In genomic region chr11:120932305-120932905, GRCh38 we compare ENCODE assay signal across 15 cellular contexts.
DNase-seq lines count a peak whose midpoint lies in the region; ATAC-seq and TF ChIP-seq lines count a peak whose summit lies in the region.
"Had no signal": no experiment of that assay in that cellular context is flagged by ENCODE, and none has a peak within 500 bp of the region (broad histone marks: within the 10 kb centered on the region; RNA-seq: fewer than 3 reads in every experiment).

No MANE protein-coding gene starts in this region.

- peak overlapping the region; percentile 70 for H3K27ac Mint-ChIP-seq in central memory CD8-positive, alpha-beta T cell (ENCODE audit: low read depth)
- H3K27ac Mint-ChIP-seq: CD4-positive, CD25-positive, alpha-beta regulatory T cell had no signal

- H3K4me1 Mint-ChIP-seq in central memory CD8-positive, alpha-beta T cell = peaks cover 5% of the 10 kb centered on the region
- H3K4me1 Mint-ChIP-seq: CD4-positive, CD25-positive, alpha-beta regulatory T cell had no signal

- no peak overlapping the region for H2BK120ac ChIP-seq in mesendoderm (ENCODE audit: low read depth, low read length)

- H3K18ac ChIP-seq in mesendoderm (ENCODE audit: low read length) = no peak overlapping the region

- H3K36me3 ChIP-seq in BE2C (no peaks in the 10 kb centered on the region), mesendoderm (ENCODE audit: control insufficient read depth, insufficient read depth, low read length) (no peaks in the 10 kb centered on the region)
- H3K36me3 ChIP-seq: BLaER1 treated with 17β-estradiol and CSF1 and Interleukin-3, amounts not matched to agents 10 nM and 100 nM had no signal

- H3K36me3 Mint-ChIP-seq in central memory CD8-positive, alpha-beta T cell (ENCODE audit: insufficient read depth) = peaks cover 4% of the 10 kb centered on the region
- H3K36me3 Mint-ChIP-seq: CD4-positive, CD25-positive, alpha-beta regulatory T cell had no signal

- no peak overlapping the region for H3K4ac ChIP-seq in mesendoderm (ENCODE audit: low read depth, low read length)

- H3K4me2 ChIP-seq in mesendoderm (ENCODE audit: low read length) = no peak overlapping the region
- H3K4me2 ChIP-seq: A549; BLaER1 treated with 17β-estradiol and CSF1 and Interleukin-3, amounts not matched to agents 10 nM and 100 nM had no signal

- H3K4me3 Mint-ChIP-seq in central memory CD8-positive, alpha-beta T cell = no peak overlapping the region
- H3K4me3 Mint-ChIP-seq: H9 had no signal

- no CpG with 5 or more reads among the region's 5 CpGs for WGBS in mesendoderm (ENCODE audit: extremely low coverage, insufficient coverage, low lambda C conversion rate)

- no peak overlapping the region for H2AK5ac ChIP-seq in mesendoderm (ENCODE audit: low read length)

- no peak overlapping the region for H3K56ac ChIP-seq in mesendoderm (ENCODE audit: low read length)

- H3K4me3 ChIP-seq in BE2C (ENCODE audit: low read depth, low read length) (no peak overlapping the region), mesendoderm (ENCODE audit: low read length) (no peak overlapping the region)
- H3K4me3 ChIP-seq: A549; BLaER1 treated with 17β-estradiol and CSF1 and Interleukin-3, amounts not matched to agents 10 nM and 100 nM; GM12878 had no signal

- TF ChIP-seq CTCF in BE2C (IDR thresholded peaks at IDR 0.05; ENCODE audit: low read depth, low read length) = no peak

- DNase-seq in BE2C (peak; percentile 65), ELF-1 (ENCODE audit: low read depth, low spot score) (peak; percentile 45), mesendoderm (peak; percentile 66), Ammon's horn (ENCODE audit: low spot score) (no peak), hepatic stellate cell (ENCODE audit: low spot score) (no peak)
- DNase-seq in central memory CD8-positive, alpha-beta T cell (ENCODE audit: low spot score in 2 of 2) = no peak
- no peak for DNase-seq in NK-92 treated with Interleukin-12 subunit alpha and Interleukin-12 subunit beta, amount 100 ng/mL, for 24 hours (lab: John Stamatoyannopoulos, UW)
- DNase-seq: CD4-positive, CD25-positive, alpha-beta regulatory T cell; GOT3; H9; IMR-90 had no signal

- H2BK15ac ChIP-seq in mesendoderm (replicated peaks; ENCODE audit: low read depth) = no peak overlapping the region

- H4K5ac ChIP-seq in mesendoderm (ENCODE audit: low read length) = no peak overlapping the region

- H3K27me3 Mint-ChIP-seq in central memory CD8-positive, alpha-beta T cell = peaks cover 37% of the 10 kb centered on the region

- H3K27me3 ChIP-seq in BE2C (no peaks in the 10 kb centered on the region), mesendoderm (ENCODE audit: insufficient read depth, low read length, poor library complexity) (no peaks in the 10 kb centered on the region)
- H3K27me3 ChIP-seq: BLaER1 treated with 17β-estradiol and CSF1 and Interleukin-3, amounts not matched to agents 10 nM and 100 nM had no signal

- H3K9me3 Mint-ChIP-seq in central memory CD8-positive, alpha-beta T cell = no peaks in the 10 kb centered on the region
- H3K9me3 Mint-ChIP-seq: CD4-positive, CD25-positive, alpha-beta regulatory T cell; H9 had no signal

- H2BK5ac ChIP-seq in mesendoderm (ENCODE audit: low read length) = no peak overlapping the region

- 0 out of 2 replicates have a peak, but pooled peaks cover 4% of the 10 kb centered on the region for H3K4me1 ChIP-seq in BE2C
- peaks cover 3% of the 10 kb centered on the region for H3K4me1 ChIP-seq in mesendoderm (ENCODE audit: control insufficient read depth, low read depth, low read length)
- H3K4me1 ChIP-seq: A549; BLaER1 treated with 17β-estradiol and CSF1 and Interleukin-3, amounts not matched to agents 10 nM and 100 nM had no signal

- no peaks in the 10 kb centered on the region for H3K79me1 ChIP-seq in mesendoderm (ENCODE audit: low read length)

- H3K23ac ChIP-seq in mesendoderm (ENCODE audit: low read length) = no peak overlapping the region

- H3K9me3 ChIP-seq in BE2C = no peaks in the 10 kb centered on the region
- H3K9me3 ChIP-seq: A549; BLaER1 treated with 17β-estradiol and CSF1 and Interleukin-3, amounts not matched to agents 10 nM and 100 nM had no signal

- H3K27ac ChIP-seq in mesendoderm (ENCODE audit: low read depth, low read length) = no peak overlapping the region
- H3K27ac ChIP-seq: A549; BLaER1 treated with 17β-estradiol and CSF1 and Interleukin-3, amounts not matched to agents 10 nM and 100 nM had no signal

- H4K8ac ChIP-seq in mesendoderm (ENCODE audit: low read depth, low read length) = no peak overlapping the region

- ATAC-seq in central memory CD8-positive, alpha-beta T cell (replicated peaks; ENCODE audit: extremely low read depth, poor library complexity, severe bottlenecking) = no peak
- ATAC-seq in GM18868 (IDR thresholded peaks at IDR 0.05; ENCODE audit: unreplicated experiment) = no peak
- ATAC-seq: A549, GM12878 had no signal

- H3K9ac ChIP-seq in mesendoderm (ENCODE audit: low read length) = no peak overlapping the region
- H3K9ac ChIP-seq: BLaER1 treated with 17β-estradiol and CSF1 and Interleukin-3, amounts not matched to agents 10 nM and 100 nM had no signal

- H3K79me2 ChIP-seq in mesendoderm (ENCODE audit: control insufficient read depth, insufficient read depth, low read length) = no peaks in the 10 kb centered on the region

Comparison
In these comparisons a context has a peak if more than half of its experiments do, and no peak if none do; other contexts are left out.
1. DNase-seq: peak in BE2C (single experiment), ELF-1 (single experiment) and mesendoderm (single experiment); none in central memory CD8-positive, alpha-beta T cell (0 of 2), NK-92 treated with Interleukin-12 subunit alpha and Interleukin-12 subunit beta, amount 100 ng/mL, for 24 hours (single experiment), Ammon's horn (single experiment) and hepatic stellate cell (single experiment).